8 cellular contexts compared by ENCODE assay signal in genomic region chr6:26304213-26305096, GRCh38.
DNase-seq lines count a peak whose midpoint lies in the region; ATAC-seq, FAIRE-seq and TF ChIP-seq lines count a peak whose summit lies in the region.

No MANE protein-coding gene starts in this region.

- ATAC-seq in GM21529 (IDR thresholded peaks at IDR 0.05; ENCODE audit: unreplicated experiment), result peak; percentile 54
- ATAC-seq in GM18861 (IDR thresholded peaks at IDR 0.05; ENCODE audit: unreplicated experiment), result no peak

- no peaks in the 10 kb centered on the region for H3K9me3 ChIP-seq in OCI-LY1 (ENCODE audit: low read length)
- H3K9me3 ChIP-seq in stomach smooth muscle (ENCODE audit: control insufficient read depth in 2 of 2, low read length in 2 of 2), result no peaks in the 10 kb centered on the region

- H3K27me3 ChIP-seq in OCI-LY1 (ENCODE audit: insufficient read depth, low read length) (no peaks in the 10 kb centered on the region), bronchial epithelial cell (ENCODE audit: control insufficient read depth, insufficient read depth, low read length) (no peaks in the 10 kb centered on the region), stomach smooth muscle (ENCODE audit: control insufficient read depth in 1 of 2, insufficient read depth in 2 of 2, low read length in 2 of 2) (peaks cover 0 to 4% of the 10 kb centered on the region in 2 donors)

- peak overlapping the region; percentile 62 for H3K4me3 ChIP-seq in OCI-LY1 (ENCODE audit: low read depth, low read length, poor library complexity, severe bottlenecking)
- H3K4me3 ChIP-seq in bronchial epithelial cell (ENCODE audit: low read depth, low read length), result peak overlapping the region; percentile 23
- peak overlapping the region; percentile 8 to 70 for H3K4me3 ChIP-seq in stomach smooth muscle (ENCODE audit: low read length in 2 of 2)

- no peaks in the 10 kb centered on the region for H3K79me2 ChIP-seq in OCI-LY1 (ENCODE audit: insufficient read depth, low read length)

- DNase-seq in Ammon's horn (ENCODE audit: low spot score), result peak; percentile 66
- DNase-seq in bronchial epithelial cell (ENCODE audit: low read depth), result no peak
- peak; percentile 49 for DNase-seq in left kidney (ENCODE audit: low read depth, low spot score)
- DNase-seq in GOT3 (lab: John Stamatoyannopoulos, UW), result no peak

- no peaks in the 10 kb centered on the region for H3K9me2 ChIP-seq in OCI-LY1 (ENCODE audit: low read depth, low read length)

- no peaks in the 10 kb centered on the region for H3K36me3 ChIP-seq in OCI-LY1 (ENCODE audit: insufficient read depth, low read length)
- no peaks in the 10 kb centered on the region for H3K36me3 ChIP-seq in bronchial epithelial cell (ENCODE audit: control insufficient read depth, insufficient read depth, low read length)
- no peaks in the 10 kb centered on the region for H3K36me3 ChIP-seq in stomach smooth muscle (ENCODE audit: control insufficient read depth in 2 of 2, insufficient read depth in 2 of 2, low read length in 2 of 2)

- H4K20me1 ChIP-seq in OCI-LY1 (ENCODE audit: insufficient read depth, low read length), result no peaks in the 10 kb centered on the region

- no peak for TF ChIP-seq CTCF in OCI-LY1 (IDR thresholded peaks at IDR 0.05; ENCODE audit: low read length)
- no peak for TF ChIP-seq CTCF in bronchial epithelial cell (IDR thresholded peaks at IDR 0.05; ENCODE audit: insufficient read depth, low read length, severe bottlenecking)

- H3K27ac ChIP-seq in OCI-LY1 (ENCODE audit: low read depth, low read length, poor library complexity, severe bottlenecking) (peak overlapping the region; percentile 71), stomach smooth muscle (ENCODE audit: low read length) (peak overlapping the region; percentile 26)

- no peaks in the 10 kb centered on the region for H3F3A ChIP-seq in OCI-LY1 (ENCODE audit: insufficient read depth, low read length)

- H2AFZ ChIP-seq in OCI-LY1 (ENCODE audit: low read length), result peak overlapping the region; percentile 79

- H3K4me2 ChIP-seq in OCI-LY1 (ENCODE audit: low read length), result peak overlapping the region; percentile 79

- H3K4me1 ChIP-seq in OCI-LY1 (ENCODE audit: insufficient read depth, low read length, severe bottlenecking) (peaks cover 24% of the 10 kb centered on the region), stomach smooth muscle (ENCODE audit: control insufficient read depth, insufficient read depth, low read length) (no peaks in the 10 kb centered on the region)

- H3K9ac ChIP-seq in OCI-LY1 (ENCODE audit: low read length) (peak overlapping the region; percentile 61), stomach smooth muscle (ENCODE audit: low read length in 2 of 2) (peak overlapping the region in 1 of 2 donors; percentile 22)

- FAIRE-seq in bronchial epithelial cell (lab: Jason Lieb, UNC), result no peak

Comparison
In these comparisons a context has a peak if more than half of its experiments do, and no peak if none do; other contexts are left out.
1. DNase-seq: peak in Ammon's horn (single experiment) and left kidney (single experiment); none in bronchial epithelial cell (single experiment) and GOT3 (single experiment).
2. Peak in every context shown above with its lines, with median percentiles within 50 percentile points of each other: H3K4me3 ChIP-seq.